Comparison of ENCODE assay signal across 14 cellular contexts in genomic region chr2:60091311-60091710, GRCh38.
"Had no signal": no experiment of that assay in that cellular context is flagged by ENCODE, and none has a peak within 500 bp of the region (broad histone marks: within the 10 kb centered on the region; RNA-seq: fewer than 3 reads in every experiment).

No MANE protein-coding gene starts in this region.

- H3K27me3 ChIP-seq: cardiac muscle cell, right lobe of liver, spleen had no signal

- H3K4me3 ChIP-seq: cardiac muscle cell, left ventricle myocardium inferior, right lobe of liver, spleen had no signal

- H3K4me3 Mint-ChIP-seq: activated CD4-positive, alpha-beta memory T cell treated with anti-CD3 and anti-CD28 coated beads, Interleukin-2, amount 10 ng/mL, durations not matched to agents 7 days and 5 days; activated T-cell treated with anti-CD3 and anti-CD28 coated beads, Interleukin-2, amount 50 U/mL, for 4 hours; stimulated activated naive CD8-positive, alpha-beta T cell treated with anti-CD3 and anti-CD28 coated beads, Interleukin-15, amount 100 ng/mL, for 72 hours; T-cell had no signal

- H3K4me1 Mint-ChIP-seq: activated CD4-positive, alpha-beta memory T cell treated with anti-CD3 and anti-CD28 coated beads, Interleukin-2, amount 10 ng/mL, durations not matched to agents 7 days and 5 days; stimulated activated naive CD8-positive, alpha-beta T cell treated with anti-CD3 and anti-CD28 coated beads, Interleukin-15, amount 100 ng/mL, for 72 hours; T-cell had no signal

- H3K9me3 Mint-ChIP-seq: activated CD4-positive, alpha-beta memory T cell treated with anti-CD3 and anti-CD28 coated beads, Interleukin-2, amount 10 ng/mL, durations not matched to agents 7 days and 5 days; activated T-cell treated with anti-CD3 and anti-CD28 coated beads, Interleukin-2, amount 50 U/mL, for 4 hours; stimulated activated naive CD8-positive, alpha-beta T cell treated with anti-CD3 and anti-CD28 coated beads, Interleukin-15, amount 100 ng/mL, for 72 hours had no signal

- H3K36me3 ChIP-seq: cardiac muscle cell, left ventricle myocardium inferior, right lobe of liver, spleen had no signal

- H3K27ac ChIP-seq: cardiac muscle cell, left ventricle myocardium inferior, right lobe of liver, spleen had no signal

- H3K4me1 ChIP-seq: spleen had no signal

- ATAC-seq: activated T-cell treated with anti-CD3 and anti-CD28 coated beads, Interleukin-2, amount 50 U/mL, for 4 hours; stimulated activated naive CD8-positive, alpha-beta T cell treated with anti-CD3 and anti-CD28 coated beads, Interleukin-15, amount 100 ng/mL, for 72 hours; T-cell had no signal

- H3K27me3 Mint-ChIP-seq: activated CD4-positive, alpha-beta memory T cell treated with anti-CD3 and anti-CD28 coated beads, Interleukin-2, amount 10 ng/mL, durations not matched to agents 7 days and 5 days; stimulated activated naive CD8-positive, alpha-beta T cell treated with anti-CD3 and anti-CD28 coated beads, Interleukin-15, amount 100 ng/mL, for 72 hours; T-cell had no signal

- DNase-seq: activated CD4-positive, alpha-beta memory T cell treated with anti-CD3 and anti-CD28 coated beads, Interleukin-2, amount 10 ng/mL, durations not matched to agents 7 days and 5 days; activated effector memory CD4-positive, alpha-beta T cell treated with Interleukin-2 at 50 U/mL for 16 hours; activated naive CD4-positive, alpha-beta T cell treated with anti-CD3 and anti-CD28 coated beads, Interleukin-2, amount 50 U/mL, for 16 hours; activated T-cell treated with anti-CD3 and anti-CD28 coated beads, Interleukin-2, amount 50 U/mL, for 4 hours; erythroblast; islet precursor cell; left ventricle myocardium inferior; mesendoderm; spleen; stimulated activated naive CD8-positive, alpha-beta T cell treated with anti-CD3 and anti-CD28 coated beads, Interleukin-15, amount 100 ng/mL, for 72 hours; T-cell; T-helper 9 cell had no signal

- H3K36me3 Mint-ChIP-seq: T-cell had no signal

- H3K27ac Mint-ChIP-seq: activated CD4-positive, alpha-beta memory T cell treated with anti-CD3 and anti-CD28 coated beads, Interleukin-2, amount 10 ng/mL, durations not matched to agents 7 days and 5 days; T-cell had no signal

- H3K9me3 ChIP-seq: left ventricle myocardium inferior, right lobe of liver, spleen had no signal
